ENCODE assay signal across 9 cellular contexts in the genomic region with DNA sequence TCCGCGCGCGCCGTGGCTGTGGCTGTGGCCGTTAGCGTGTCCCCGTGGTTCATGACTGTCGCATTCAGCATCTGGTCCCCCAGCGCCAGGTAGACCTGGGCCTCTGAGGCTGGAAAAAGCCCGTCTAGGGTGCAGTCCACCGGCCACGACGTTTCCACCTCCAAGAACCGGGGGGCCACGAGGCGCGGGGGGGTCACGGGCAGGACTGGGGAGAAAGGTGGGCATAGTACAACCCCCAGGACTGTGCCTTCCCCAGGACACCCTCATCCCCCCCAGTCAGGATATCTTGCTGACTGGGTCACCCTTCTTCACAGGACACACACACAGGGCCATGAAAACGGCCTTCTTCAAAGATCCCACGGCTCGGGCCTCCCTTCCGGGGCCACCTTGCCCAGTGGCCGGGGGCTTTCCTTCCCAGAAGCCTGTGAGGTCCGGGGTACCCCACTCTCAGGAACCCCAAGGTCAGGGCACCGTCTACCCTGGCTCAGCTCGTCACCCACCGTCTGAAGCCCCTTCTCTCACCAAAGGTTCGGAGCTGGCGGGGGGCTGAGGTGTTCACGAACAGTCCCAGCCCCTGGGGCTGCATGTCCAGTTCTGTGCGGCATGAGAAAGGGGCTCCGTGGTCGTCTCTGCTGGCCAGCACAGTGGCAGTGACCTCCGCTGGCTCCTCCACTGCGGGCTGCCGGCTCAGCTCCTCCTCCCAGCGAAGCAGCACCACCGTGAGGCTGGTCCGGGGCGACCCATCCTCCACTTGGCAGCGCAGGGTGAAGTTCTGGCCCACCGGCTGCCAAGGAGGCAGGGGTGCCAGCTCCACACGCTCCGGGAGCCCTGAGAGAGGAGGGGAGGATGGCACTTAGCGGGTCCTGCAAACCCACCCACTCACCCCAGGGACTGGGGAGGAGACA. TPM values are rescaled to one million over a fixed set of nuclear protein-coding genes. Genes with fewer than 3 reads are reported as not detected.
DNase-seq lines count a peak whose midpoint lies in the region; ATAC-seq, FAIRE-seq and TF ChIP-seq lines count a peak whose summit lies in the region.
"Had no signal": no experiment of that assay in that cellular context is flagged by ENCODE, and none has a peak within 500 bp of the region (broad histone marks: within the 10 kb centered on the region; RNA-seq: fewer than 3 reads in every experiment).

No MANE protein-coding gene starts in this region.

- H3K27ac ChIP-seq in HUES64 (ENCODE audit: low read depth, low read length), result no peak overlapping the region
- peak overlapping the region; percentile 61 to 84 for H3K27ac ChIP-seq in breast epithelium
- H3K27ac ChIP-seq in HepG2 (ENCODE audit: extremely low read length, insufficient read depth, low read length), result peak overlapping the region; percentile 26
- H3K27ac ChIP-seq in suprapubic skin, result no peak overlapping the region

- H3K36me3 ChIP-seq in HUES64 (ENCODE audit: insufficient read depth, low read length) (peaks cover 9% of the 10 kb centered on the region), breast epithelium (no peaks in the 10 kb centered on the region), HepG2 (replicated peaks in 1 of 2; ENCODE audit: control insufficient read depth in 1 of 2, insufficient read depth in 2 of 2, low read length in 2 of 2) (peaks cover 1 to 5% of the 10 kb centered on the region in 2 experiments), suprapubic skin (peaks cover 2% of the 10 kb centered on the region)

- peaks cover 8% of the 10 kb centered on the region for H3K4me1 ChIP-seq in HUES64 (ENCODE audit: insufficient read depth, low read length)
- peaks cover 5 to 6% of the 10 kb centered on the region in 2 donors for H3K4me1 ChIP-seq in breast epithelium
- peaks cover 59% of the 10 kb centered on the region for H3K4me1 ChIP-seq in HepG2 (ENCODE audit: insufficient read depth, low read length)
- peaks cover 31% of the 10 kb centered on the region for H3K4me1 ChIP-seq in suprapubic skin

- H3K9ac ChIP-seq in HUES64 (ENCODE audit: low read depth, low read length), result no peak overlapping the region
- H3K9ac ChIP-seq in HepG2 (ENCODE audit: insufficient read depth, low read depth, low read length), result peak overlapping the region; percentile 59

- BruUV-seq in HepG2 (replicated peaks; lab: Mats Ljungman, UMichigan), result no TSS peak

- TF ChIP-seq CTCF in breast epithelium (IDR thresholded peaks at IDR 0.05), result no peak
- peak; percentile 83 for TF ChIP-seq CTCF in HepG2 (CRISPR knock-in tag; IDR thresholded peaks at IDR 0.05)
- TF ChIP-seq CTCF in suprapubic skin (IDR thresholded peaks at IDR 0.05), result no peak

- TF ChIP-seq EP300 in HepG2 (IDR thresholded peaks at IDR 0.05; ENCODE audit: low read depth in 2 of 2, low read length in 2 of 2), result no peak
- TF ChIP-seq EP300 in HepG2 (CRISPR knock-in tag; IDR thresholded peaks at IDR 0.05; ENCODE audit: borderline replicate concordance), result no peak
- TF ChIP-seq EP300 in suprapubic skin (IDR thresholded peaks at IDR 0.05), result no peak

- no peak for FAIRE-seq in HepG2 (lab: Jason Lieb, UNC)
- FAIRE-seq: GM12891 had no signal

- POLR2A ChIA-PET in HepG2 (lab: Yijun Ruan, JAX), result interaction anchor here (0.7 to 6.9 kb wide), 16 partner anchors 10 to 500 kb away, joined by 3 to 79 read pairs (median 6); a partner anchor contains a TSS

- H4K20me1 ChIP-seq in HepG2 (ENCODE audit: insufficient read depth, low read length), result peaks cover 9% of the 10 kb centered on the region; the same call in 1 of the 2 replicates

- peaks cover 32% of the 10 kb centered on the region for H3K79me2 ChIP-seq in HepG2 (ENCODE audit: insufficient read depth, low read length)

- WGBS in HUES64, result 42% methylated on average over 43 of the region's 46 CpGs
- WGBS in HepG2 (ENCODE audit: low lambda C conversion rate), result 3% methylated on average over 23 of the region's 46 CpGs
- WGBS in suprapubic skin, result 44% methylated on average over 24 of the region's 46 CpGs

- H3K4me2 ChIP-seq in HepG2 (ENCODE audit: low read depth, low read length), result peak overlapping the region; percentile 98

- TF ChIP-seq POLR2A in breast epithelium (IDR thresholded peaks at IDR 0.05), result no peak
- no peak for TF ChIP-seq POLR2A in HepG2 (IDR thresholded peaks at IDR 0.05; ENCODE audit: insufficient read depth in 1 of 2, low read depth in 2 of 2, low read length in 2 of 2)
- no peak for TF ChIP-seq POLR2A in suprapubic skin (IDR thresholded peaks at IDR 0.05)

- ATAC-seq in HepG2, result peak; percentile 54

- peak; percentile 48; the same call in 1 of the 2 replicates for TF ChIP-seq RAD21 in HepG2 (CRISPR knock-in tag; IDR thresholded peaks at IDR 0.05)

- peaks cover 10% of the 10 kb centered on the region; the same call in 1 of the 2 replicates for H3K27me3 ChIP-seq in HUES64 (ENCODE audit: insufficient read depth, low read length)
- H3K27me3 ChIP-seq in breast epithelium, result no peaks in the 10 kb centered on the region
- H3K27me3 ChIP-seq in HepG2 (ENCODE audit: control insufficient read depth in 1 of 2, insufficient read depth in 2 of 2, low read length in 2 of 2), result peaks cover 0 to 3% of the 10 kb centered on the region in 2 experiments; a peak in 2 of 5 replicates
- no peaks in the 10 kb centered on the region for H3K27me3 ChIP-seq in suprapubic skin

- no peaks in the 10 kb centered on the region for H3K9me3 ChIP-seq in HUES64 (ENCODE audit: insufficient read depth, low read depth, low read length)
- H3K9me3 ChIP-seq in breast epithelium, result no peaks in the 10 kb centered on the region
- H3K9me3 ChIP-seq in HepG2 (ENCODE audit: low read length), result no peaks in the 10 kb centered on the region
- H3K9me3 ChIP-seq in suprapubic skin, result no peaks in the 10 kb centered on the region

- DNase-seq in breast epithelium (ENCODE audit: low spot score in 2 of 2) (no peak), HepG2 (ENCODE audit: low spot score) (no peak), suprapubic skin (ENCODE audit: low spot score in 2 of 2) (no peak), foreskin melanocyte (no peak), NCI-H2029 (lab: John Stamatoyannopoulos, UW) (no peak), cerebellum (ENCODE audit: low spot score) (no peak)
- DNase-seq: central memory CD4-positive, alpha-beta T cell had no signal

- H3K4me3 ChIP-seq in HUES64 (ENCODE audit: low read length) (peak overlapping the region; percentile 82), breast epithelium (peak overlapping the region; percentile 70 to 89 (median 81)), HepG2 (replicated peaks in 1 of 3; ENCODE audit: insufficient read depth in 1 of 3, low read depth in 2 of 3, low read length in 3 of 3) (peak overlapping the region; percentile 39 to 89 (median 86)), suprapubic skin (peak overlapping the region; percentile 85)

- H2AFZ ChIP-seq in HepG2 (ENCODE audit: low read length), result no peak overlapping the region

- CTCF ChIA-PET in HepG2 (lab: Yijun Ruan, JAX; ENCODE audit: low intra/inter-chr PET ratio, low total read pairs), result interaction anchor here (0.8 kb wide), 1 partner anchor 53 kb away, joined by 3 read pairs; no protein-coding TSS in a partner anchor

- in situ Hi-C loops in HepG2 (cut with HindIII; ENCODE audit: extremely low pct_ligation_motif_present, low pct_unique_long_range_greater_than_20kb), result loop anchor here (5.0 kb wide), 1 partner anchor 47 kb away; a partner anchor contains a TSS

- intact Hi-C loops in breast epithelium (cut with DNase I; ENCODE audit: low total_unique reads) (no loop called here), HepG2 (cut with micrococcal nuclease; ENCODE audit: unreplicated experiment) (loop anchor here (2.0 to 5.0 kb wide), 2 partner anchors 52 to 67 kb away; no protein-coding TSS in a partner anchor)

RNA-seq across cellular contexts. Expression of a gene that starts 2.1 kb away (rescaled TPM):
- 43.5 TPM for polyA plus RNA-seq in HUES64 (2013, experiment 1 of 2)
- 43.2 TPM for polyA plus RNA-seq in HUES64 (2013, experiment 2 of 2)
- total RNA-seq in breast epithelium, result 10 to 100 TPM; 10.7 to 17.7 (median 12.3) TPM
- total RNA-seq in HepG2 (2016; rRNA removed; fragmentation: Illumina TruSeq; extraction: Trizol), result 7.9 and 17.7 TPM in 2 replicates
- 1.7 and 2.4 TPM in 2 replicates for total RNA-seq in HepG2 (2016; cell fraction: cytosol; rRNA removed; fragmentation: Illumina TruSeq; extraction: Trizol; ENCODE audit: low read depth)
- 9.0 and 15.8 TPM in 2 replicates for total RNA-seq in HepG2 (2016; cell fraction: insoluble cytoplasmic fraction; rRNA removed; fragmentation: Illumina TruSeq; extraction: Trizol)
- 6.6 and 7.1 TPM in 2 replicates for total RNA-seq in HepG2 (2016; cell fraction: membrane; rRNA removed; fragmentation: Illumina TruSeq; extraction: Trizol)
- total RNA-seq in HepG2 (2016; cell fraction: nucleus; rRNA removed; fragmentation: Illumina TruSeq; extraction: Trizol), result 16.3 and 16.5 TPM in 2 replicates
- 3.6 and 4.4 TPM in 2 replicates for polyA plus RNA-seq in HepG2 (2011; rRNA removed)
- 1.7 and 2.5 TPM in 2 replicates for polyA plus RNA-seq in HepG2 (2011; cell fraction: cytosol; rRNA removed)
- 34.1 and 48.6 TPM in 2 replicates for polyA plus RNA-seq in HepG2 (2011; cell fraction: nucleus; rRNA removed)
- polyA plus RNA-seq in HepG2 (2012), result 12.1 and 12.9 TPM in 2 replicates
- 1.3 and 2.1 TPM in 2 replicates for polyA plus RNA-seq in HepG2 (2016; cell fraction: cytosol; fragmentation: Illumina TruSeq; extraction: Trizol; ENCODE audit: low read depth)
- polyA plus RNA-seq in HepG2 (2016; cell fraction: insoluble cytoplasmic fraction; fragmentation: Illumina TruSeq; extraction: Trizol; ENCODE audit: low read depth), result 26.5 and 42.8 TPM in 2 replicates
- polyA plus RNA-seq in HepG2 (2016; cell fraction: membrane; fragmentation: Illumina TruSeq; extraction: Trizol; ENCODE audit: low read depth), result 5.1 and 6.9 TPM in 2 replicates
- 40.7 and 45.3 TPM in 2 replicates for polyA plus RNA-seq in HepG2 (2016; cell fraction: nucleus; fragmentation: Illumina TruSeq; extraction: Trizol; ENCODE audit: insufficient read depth, low read depth)
- polyA minus RNA-seq in HepG2 (2011; rRNA and poly(A)+ RNA removed; ENCODE audit: low replicate concordance), result 7.6 and 34.8 TPM in 2 replicates
- polyA minus RNA-seq in HepG2 (2011; cell fraction: cytosol; rRNA and poly(A)+ RNA removed), result 17.3 and 17.5 TPM in 2 replicates
- 10.9 and 15.5 TPM in 2 replicates for polyA minus RNA-seq in HepG2 (2011; cell fraction: nucleus; rRNA and poly(A)+ RNA removed)
- total RNA-seq in suprapubic skin, result 10 to 100 TPM; 18.4 to 27.8 (median 24.8) TPM
- 6.4 TPM for total RNA-seq in cerebellum

RNA-seq across cellular contexts. Expression of a gene that starts 4.0 kb away (rescaled TPM):
- 9.9 TPM for polyA plus RNA-seq in HUES64 (2013, experiment 1 of 2)
- polyA plus RNA-seq in HUES64 (2013, experiment 2 of 2), result 10.4 TPM
- total RNA-seq in breast epithelium (10 to 100 TPM in 1 of 3 donors, 1 to 10 TPM in 2; 5.9 to 10.1 (median 7.9) TPM), HepG2 (2016; rRNA removed; fragmentation: Illumina TruSeq; extraction: Trizol) (21.0 and 25.1 TPM in 2 replicates), suprapubic skin (1 to 10 TPM; 3.1 to 4.5 (median 3.8) TPM), cerebellum (1.1 TPM)
- total RNA-seq in HepG2 (2016; cell fraction: cytosol; rRNA removed; fragmentation: Illumina TruSeq; extraction: Trizol; ENCODE audit: low read depth), result 30.5 and 37.9 TPM in 2 replicates
- 19.7 and 23.7 TPM in 2 replicates for total RNA-seq in HepG2 (2016; cell fraction: insoluble cytoplasmic fraction; rRNA removed; fragmentation: Illumina TruSeq; extraction: Trizol)
- 35.4 and 39.7 TPM in 2 replicates for total RNA-seq in HepG2 (2016; cell fraction: membrane; rRNA removed; fragmentation: Illumina TruSeq; extraction: Trizol)
- 6.5 and 9.1 TPM in 2 replicates for total RNA-seq in HepG2 (2016; cell fraction: nucleus; rRNA removed; fragmentation: Illumina TruSeq; extraction: Trizol)
- polyA plus RNA-seq in HepG2 (2011; rRNA removed), result 14.1 and 16.3 TPM in 2 replicates
- polyA plus RNA-seq in HepG2 (2011; cell fraction: cytosol; rRNA removed), result 14.0 and 19.9 TPM in 2 replicates
- 9.0 and 12.6 TPM in 2 replicates for polyA plus RNA-seq in HepG2 (2011; cell fraction: nucleus; rRNA removed)
- polyA plus RNA-seq in HepG2 (2012), result 7.0 and 10.0 TPM in 2 replicates
- polyA plus RNA-seq in HepG2 (2016; cell fraction: cytosol; fragmentation: Illumina TruSeq; extraction: Trizol; ENCODE audit: low read depth), result 38.1 and 51.4 TPM in 2 replicates
- polyA plus RNA-seq in HepG2 (2016; cell fraction: insoluble cytoplasmic fraction; fragmentation: Illumina TruSeq; extraction: Trizol; ENCODE audit: low read depth), result 25.7 and 28.4 TPM in 2 replicates
- 38.5 and 41.1 TPM in 2 replicates for polyA plus RNA-seq in HepG2 (2016; cell fraction: membrane; fragmentation: Illumina TruSeq; extraction: Trizol; ENCODE audit: low read depth)
- 16.9 and 17.0 TPM in 2 replicates for polyA plus RNA-seq in HepG2 (2016; cell fraction: nucleus; fragmentation: Illumina TruSeq; extraction: Trizol; ENCODE audit: insufficient read depth, low read depth)
- 16.1 and 18.5 TPM in 2 replicates for polyA minus RNA-seq in HepG2 (2011; rRNA and poly(A)+ RNA removed; ENCODE audit: low replicate concordance)
- 6.1 and 8.2 TPM in 2 replicates for polyA minus RNA-seq in HepG2 (2011; cell fraction: cytosol; rRNA and poly(A)+ RNA removed)
- 2.4 and 3.5 TPM in 2 replicates for polyA minus RNA-seq in HepG2 (2011; cell fraction: nucleus; rRNA and poly(A)+ RNA removed)

RNA-seq across cellular contexts. Expression of a gene that starts 19.6 kb away (rescaled TPM):
- polyA plus RNA-seq in HUES64 (2013, experiment 1 of 2), result 20.4 TPM
- 19.7 TPM for polyA plus RNA-seq in HUES64 (2013, experiment 2 of 2)
- total RNA-seq in breast epithelium (10 to 100 TPM; 14.7 to 19.9 (median 15.7) TPM), HepG2 (2016; rRNA removed; fragmentation: Illumina TruSeq; extraction: Trizol) (21.0 and 22.6 TPM in 2 replicates), suprapubic skin (10 to 100 TPM in 3 of 4 donors, 1 to 10 TPM in 1; 7.9 to 19.0 (median 14.5) TPM), cerebellum (13.2 TPM)
- total RNA-seq in HepG2 (2016; cell fraction: cytosol; rRNA removed; fragmentation: Illumina TruSeq; extraction: Trizol; ENCODE audit: low read depth), result 19.4 and 21.0 TPM in 2 replicates
- 19.6 and 21.9 TPM in 2 replicates for total RNA-seq in HepG2 (2016; cell fraction: insoluble cytoplasmic fraction; rRNA removed; fragmentation: Illumina TruSeq; extraction: Trizol)
- 26.6 and 29.0 TPM in 2 replicates for total RNA-seq in HepG2 (2016; cell fraction: membrane; rRNA removed; fragmentation: Illumina TruSeq; extraction: Trizol)
- 10.0 and 11.9 TPM in 2 replicates for total RNA-seq in HepG2 (2016; cell fraction: nucleus; rRNA removed; fragmentation: Illumina TruSeq; extraction: Trizol)
- polyA plus RNA-seq in HepG2 (2011; rRNA removed), result 24.7 and 27.8 TPM in 2 replicates
- 16.9 and 23.1 TPM in 2 replicates for polyA plus RNA-seq in HepG2 (2011; cell fraction: cytosol; rRNA removed)
- polyA plus RNA-seq in HepG2 (2011; cell fraction: nucleus; rRNA removed), result 41.9 and 53.1 TPM in 2 replicates
- 9.2 and 16.3 TPM in 2 replicates for polyA plus RNA-seq in HepG2 (2012)
- polyA plus RNA-seq in HepG2 (2016; cell fraction: cytosol; fragmentation: Illumina TruSeq; extraction: Trizol; ENCODE audit: low read depth), result 23.2 and 31.5 TPM in 2 replicates
- 24.7 and 26.8 TPM in 2 replicates for polyA plus RNA-seq in HepG2 (2016; cell fraction: insoluble cytoplasmic fraction; fragmentation: Illumina TruSeq; extraction: Trizol; ENCODE audit: low read depth)
- 26.3 and 32.9 TPM in 2 replicates for polyA plus RNA-seq in HepG2 (2016; cell fraction: membrane; fragmentation: Illumina TruSeq; extraction: Trizol; ENCODE audit: low read depth)
- polyA plus RNA-seq in HepG2 (2016; cell fraction: nucleus; fragmentation: Illumina TruSeq; extraction: Trizol; ENCODE audit: insufficient read depth, low read depth), result 34.9 and 35.0 TPM in 2 replicates
- polyA minus RNA-seq in HepG2 (2011; rRNA and poly(A)+ RNA removed; ENCODE audit: low replicate concordance), result 15.1 and 48.5 TPM in 2 replicates
- 2.3 and 2.8 TPM in 2 replicates for polyA minus RNA-seq in HepG2 (2011; cell fraction: cytosol; rRNA and poly(A)+ RNA removed)
- 6.7 and 6.8 TPM in 2 replicates for polyA minus RNA-seq in HepG2 (2011; cell fraction: nucleus; rRNA and poly(A)+ RNA removed)

RNA-seq across cellular contexts. Expression of a gene that starts 25.8 kb away (rescaled TPM):
- polyA plus RNA-seq in HUES64 (2013, experiment 1 of 2), result 2.5 TPM
- polyA plus RNA-seq in HUES64 (2013, experiment 2 of 2), result 2.0 TPM
- total RNA-seq in breast epithelium (1 to 10 TPM; 1.3 to 4.4 (median 3.3) TPM), HepG2 (2016; rRNA removed; fragmentation: Illumina TruSeq; extraction: Trizol) (0.56 and 2.4 TPM in 2 replicates), suprapubic skin (1 to 10 TPM; 1.4 to 7.2 (median 2.9) TPM), cerebellum (2.4 TPM)
- total RNA-seq in HepG2 (2016; cell fraction: cytosol; rRNA removed; fragmentation: Illumina TruSeq; extraction: Trizol; ENCODE audit: low read depth), result 1.5 and 2.6 TPM in 2 replicates
- 0.52 and 2.8 TPM in 2 replicates for total RNA-seq in HepG2 (2016; cell fraction: insoluble cytoplasmic fraction; rRNA removed; fragmentation: Illumina TruSeq; extraction: Trizol)
- total RNA-seq in HepG2 (2016; cell fraction: membrane; rRNA removed; fragmentation: Illumina TruSeq; extraction: Trizol), result 1.8 TPM in 2 replicates
- total RNA-seq in HepG2 (2016; cell fraction: nucleus; rRNA removed; fragmentation: Illumina TruSeq; extraction: Trizol), result 3.4 and 4.8 TPM in 2 replicates
- polyA plus RNA-seq in HepG2 (2011; rRNA removed), result 3.0 and 4.7 TPM in 2 replicates
- polyA plus RNA-seq in HepG2 (2011; cell fraction: cytosol; rRNA removed), result 0.46 and 1.3 TPM in 2 replicates
- polyA plus RNA-seq in HepG2 (2011; cell fraction: nucleus; rRNA removed), result 20.3 and 24.6 TPM in 2 replicates
- polyA plus RNA-seq in HepG2 (2012), result 2.1 and 3.9 TPM in 2 replicates
- polyA plus RNA-seq in HepG2 (2016; cell fraction: cytosol; fragmentation: Illumina TruSeq; extraction: Trizol; ENCODE audit: low read depth), result 1.4 and 1.9 TPM in 2 replicates
- polyA plus RNA-seq in HepG2 (2016; cell fraction: insoluble cytoplasmic fraction; fragmentation: Illumina TruSeq; extraction: Trizol; ENCODE audit: low read depth), result 0.72 and 0.99 TPM in 2 replicates
- 1.6 and 1.8 TPM in 2 replicates for polyA plus RNA-seq in HepG2 (2016; cell fraction: membrane; fragmentation: Illumina TruSeq; extraction: Trizol; ENCODE audit: low read depth)
- 17.4 and 18.0 TPM in 2 replicates for polyA plus RNA-seq in HepG2 (2016; cell fraction: nucleus; fragmentation: Illumina TruSeq; extraction: Trizol; ENCODE audit: insufficient read depth, low read depth)
- polyA minus RNA-seq in HepG2 (2011; rRNA and poly(A)+ RNA removed; ENCODE audit: low replicate concordance), result 0.18 and 0.28 TPM in 2 replicates
- polyA minus RNA-seq in HepG2 (2011; cell fraction: cytosol; rRNA and poly(A)+ RNA removed), result not detected in 2 replicates
- polyA minus RNA-seq in HepG2 (2011; cell fraction: nucleus; rRNA and poly(A)+ RNA removed), result 1.0 and 1.9 TPM in 2 replicates

RNA-seq across cellular contexts. Expression of a gene that starts 45.0 kb away (rescaled TPM):
- 27.7 TPM for polyA plus RNA-seq in HUES64 (2013, experiment 1 of 2)
- 24.0 TPM for polyA plus RNA-seq in HUES64 (2013, experiment 2 of 2)
- 100 to 1,000 TPM in 2 of 3 donors, 10 to 100 TPM in 1; 61.6 to 109 (median 104) TPM for total RNA-seq in breast epithelium
- total RNA-seq in HepG2 (2016; rRNA removed; fragmentation: Illumina TruSeq; extraction: Trizol), result 39.9 and 60.1 TPM in 2 replicates
- total RNA-seq in HepG2 (2016; cell fraction: cytosol; rRNA removed; fragmentation: Illumina TruSeq; extraction: Trizol; ENCODE audit: low read depth), result 18.1 and 22.9 TPM in 2 replicates
- 32.6 and 70.2 TPM in 2 replicates for total RNA-seq in HepG2 (2016; cell fraction: insoluble cytoplasmic fraction; rRNA removed; fragmentation: Illumina TruSeq; extraction: Trizol)
- 32.1 and 33.4 TPM in 2 replicates for total RNA-seq in HepG2 (2016; cell fraction: membrane; rRNA removed; fragmentation: Illumina TruSeq; extraction: Trizol)
- 63.1 and 76.4 TPM in 2 replicates for total RNA-seq in HepG2 (2016; cell fraction: nucleus; rRNA removed; fragmentation: Illumina TruSeq; extraction: Trizol)
- polyA plus RNA-seq in HepG2 (2011; rRNA removed), result 38.8 and 40.8 TPM in 2 replicates
- polyA plus RNA-seq in HepG2 (2011; cell fraction: cytosol; rRNA removed), result 14.9 and 22.3 TPM in 2 replicates
- polyA plus RNA-seq in HepG2 (2011; cell fraction: nucleus; rRNA removed), result 283 and 302 TPM in 2 replicates
- polyA plus RNA-seq in HepG2 (2012), result 37.3 and 46.8 TPM in 2 replicates
- 14.0 and 16.4 TPM in 2 replicates for polyA plus RNA-seq in HepG2 (2016; cell fraction: cytosol; fragmentation: Illumina TruSeq; extraction: Trizol; ENCODE audit: low read depth)
- polyA plus RNA-seq in HepG2 (2016; cell fraction: insoluble cytoplasmic fraction; fragmentation: Illumina TruSeq; extraction: Trizol; ENCODE audit: low read depth), result 50.3 and 62.5 TPM in 2 replicates
- 32.6 and 34.8 TPM in 2 replicates for polyA plus RNA-seq in HepG2 (2016; cell fraction: membrane; fragmentation: Illumina TruSeq; extraction: Trizol; ENCODE audit: low read depth)
- polyA plus RNA-seq in HepG2 (2016; cell fraction: nucleus; fragmentation: Illumina TruSeq; extraction: Trizol; ENCODE audit: insufficient read depth, low read depth), result 231 and 244 TPM in 2 replicates
- 53.7 and 73.5 TPM in 2 replicates for polyA minus RNA-seq in HepG2 (2011; rRNA and poly(A)+ RNA removed; ENCODE audit: low replicate concordance)
- 20.7 and 22.3 TPM in 2 replicates for polyA minus RNA-seq in HepG2 (2011; cell fraction: cytosol; rRNA and poly(A)+ RNA removed)
- 30.0 and 34.8 TPM in 2 replicates for polyA minus RNA-seq in HepG2 (2011; cell fraction: nucleus; rRNA and poly(A)+ RNA removed)
- total RNA-seq in suprapubic skin, result 100 to 1,000 TPM in 2 of 4 donors, 10 to 100 TPM in 2; 80.4 to 200 (median 124) TPM
- 42.8 TPM for total RNA-seq in cerebellum

Comparison
In these comparisons a context has a peak if more than half of its experiments do, and no peak if none do; other contexts are left out.
1. H3K27ac ChIP-seq: peak in breast epithelium (2 of 2) and HepG2 (single experiment); none in HUES64 (single experiment) and suprapubic skin (single experiment).
2. Peak in every context shown above with its lines, with median percentiles within 50 percentile points of each other: H3K4me3 ChIP-seq.